ENCODE assay signal across 8 cellular contexts in genomic region chr17:62703776-62704380, GRCh38.
A peak's percentile ranks its signal among the peaks of the same experiment; 100 is the strongest.
DNase-seq lines count a peak whose midpoint lies in the region; ATAC-seq, FAIRE-seq and TF ChIP-seq lines count a peak whose summit lies in the region.

No MANE protein-coding gene starts in this region.

- no peak overlapping the region for H3K56ac ChIP-seq in H1 (replicated peaks; ENCODE audit: insufficient read length, low read depth, low read length)

- peaks cover 24% of the 10 kb centered on the region for H3K27me3 Mint-ChIP-seq in activated CD8-positive, alpha-beta T cell treated with anti-CD3 and anti-CD28 coated beads for 36 hours

- H2BK12ac ChIP-seq in H1 (ENCODE audit: low read depth, low read length): peak overlapping the region; percentile 75; the same call in 1 of the 2 replicates

- DNase-seq in NCI-H69 (lab: John Stamatoyannopoulos, UW) (peak; percentile 80), H1 (ENCODE audit: low read depth in 1 of 2, low spot score in 2 of 2) (peak in 1 of 2 experiments; percentile 93), mesenteric fat pad (ENCODE audit: low spot score) (peak; percentile 94)
- DNase-seq in activated CD8-positive, alpha-beta T cell treated with anti-CD3 and anti-CD28 coated beads for 36 hours: peak; percentile 64
- peak; percentile 47 for DNase-seq in stimulated activated CD8-positive, alpha-beta memory T cell treated with anti-CD3 and anti-CD28 coated beads, Interleukin-15, amount 100 ng/mL, for 1 hour (ENCODE audit: low read depth)

- H3K4ac ChIP-seq in H1 (replicated peaks; ENCODE audit: insufficient read length, low read depth, low read length): no peak overlapping the region

- no peak overlapping the region for H2BK120ac ChIP-seq in H1 (replicated peaks; ENCODE audit: low read depth, low read length)

- FAIRE-seq in H1 (lab: Jason Lieb, UNC): no peak

- no peaks in the 10 kb centered on the region for H3K79me1 ChIP-seq in H1 (ENCODE audit: low read depth, low read length)

- no peak overlapping the region for H4K5ac ChIP-seq in H1 (ENCODE audit: insufficient read length, low read depth, low read length)

- no peak overlapping the region for H3K18ac ChIP-seq in H1 (ENCODE audit: extremely low read depth, low read length)

- ATAC-seq in GM18867 (IDR thresholded peaks at IDR 0.05; ENCODE audit: unreplicated experiment): peak; percentile 88
- ATAC-seq in HG03139 (IDR thresholded peaks at IDR 0.05; ENCODE audit: unreplicated experiment): peak; percentile 72
- peak; percentile 86 for ATAC-seq in activated CD8-positive, alpha-beta T cell treated with anti-CD3 and anti-CD28 coated beads for 36 hours

- H2BK15ac ChIP-seq in H1 (ENCODE audit: low read length): no peak overlapping the region

- peak; percentile 90 for TF ChIP-seq CTCF in activated CD8-positive, alpha-beta T cell treated with anti-CD3 and anti-CD28 coated beads for 36 hours (IDR thresholded peaks at IDR 0.05)
- TF ChIP-seq CTCF in H1 (IDR thresholded peaks at IDR 0.05; ENCODE audit: control extremely low read depth in 1 of 3, insufficient read depth in 1 of 3, low read depth in 1 of 3, low read length in 3 of 3): peak; percentile 75 to 90 (median 87)

- H3K79me2 ChIP-seq in ACC112 (ENCODE audit: control insufficient read depth, insufficient read depth, low read length, unreplicated experiment): peaks cover 10% of the 10 kb centered on the region
- H3K79me2 ChIP-seq in H1 (ENCODE audit: control insufficient read depth in 1 of 2, insufficient read depth in 2 of 2, low read length in 2 of 2): no peaks in the 10 kb centered on the region

- WGBS in H1 (ENCODE audit: extremely low coverage in 1 of 2, insufficient coverage in 1 of 2, insufficient read length in 1 of 2, insufficient replicate concordance in 2 of 2, low coverage in 1 of 2, low lambda C conversion rate in 2 of 2, missing lambda C conversion rate in 1 of 2), 2 experiments: 4% methylated on average over 11 of the region's 80 CpGs; no CpG with 5 or more reads in 1 of the 2 experiments

- H3K4me2 ChIP-seq in H1 (ENCODE audit: insufficient read depth in 1 of 2, low read depth in 2 of 2, low read length in 2 of 2): peak overlapping the region; percentile 70 to 87

- TF ChIP-seq EP300 in H1 (IDR thresholded peaks at IDR 0.05; ENCODE audit: borderline replicate concordance in 1 of 2, low read depth in 2 of 2, low read length in 2 of 2): peak in 1 of 2 experiments; percentile 58; a peak in 1 of 3 replicates

- H3K4me1 Mint-ChIP-seq in activated CD8-positive, alpha-beta T cell treated with anti-CD3 and anti-CD28 coated beads for 36 hours (ENCODE audit: low read depth): peaks cover 17% of the 10 kb centered on the region

- no peak overlapping the region for H2AK5ac ChIP-seq in H1 (ENCODE audit: low read depth, low read length)

- H3K27ac ChIP-seq in ACC112 (ENCODE audit: low read depth, low read length) (peak overlapping the region; percentile 84), H1 (ENCODE audit: low read depth, low read length) (no peak overlapping the region)

- H2AFZ ChIP-seq in ACC112 (ENCODE audit: low read length, unreplicated experiment): peak overlapping the region; percentile 64
- peak overlapping the region; percentile 94 for H2AFZ ChIP-seq in H1 (ENCODE audit: low read length)

- H3K27me3 ChIP-seq in ACC112 (ENCODE audit: insufficient read depth, low read length) (no peaks in the 10 kb centered on the region), H1 (replicated peaks in 1 of 4; ENCODE audit: control insufficient read depth in 3 of 4, extremely low read depth in 1 of 4, insufficient read depth in 3 of 4, low read length in 3 of 4) (peaks cover 0 to 7% (median 1%) of the 10 kb centered on the region in 4 experiments; a peak in 4 of 7 replicates)

- H4K91ac ChIP-seq in H1 (replicated peaks; ENCODE audit: insufficient read length, low read length): no peak overlapping the region

- peak overlapping the region; percentile 52; the same call in 1 of the 2 replicates for H2BK5ac ChIP-seq in H1 (ENCODE audit: low read depth, low read length)

- H4K8ac ChIP-seq in H1 (ENCODE audit: extremely low read depth, insufficient read depth, low read length): peak overlapping the region; percentile 82; the same call in 1 of the 2 replicates

- CTCF ChIA-PET in activated CD8-positive, alpha-beta T cell treated with anti-CD3 and anti-CD28 coated beads for 36 hours (lab: Charles Lee): interaction anchor here (0.7 to 1.0 kb wide), 3 partner anchors 18 to 703 kb away, joined by 3 to 9 read pairs (median 5); no protein-coding TSS in a partner anchor
- CTCF ChIA-PET in H1 (lab: Charles Lee; ENCODE audit: partially characterized antibody): interaction anchor here (1.0 to 2.2 kb wide), 7 partner anchors 11 to 277 kb away, joined by 3 to 17 read pairs (median 4); partner anchors contain the start of gene TANC2

- intact Hi-C loops in activated CD8-positive, alpha-beta T cell treated with anti-CD3 and anti-CD28 coated beads for 36 hours (cut with micrococcal nuclease): loop anchor here (1.0 kb wide), 1 partner anchor 264 kb away; no protein-coding TSS in a partner anchor

- H3K23ac ChIP-seq in H1 (ENCODE audit: insufficient read length): no peak overlapping the region

- H4K20me1 ChIP-seq in H1 (replicated peaks in 1 of 2; ENCODE audit: control insufficient read depth in 1 of 2, insufficient read depth in 2 of 2, low read length in 2 of 2): no peaks in the 10 kb centered on the region

- no peak; a peak in 2 of 3 replicates for TF ChIP-seq POLR2A in H1 (IDR thresholded peaks at IDR 0.05; ENCODE audit: control extremely low read depth in 1 of 2, low read depth in 2 of 2, low read length in 2 of 2)

- peaks cover 24% of the 10 kb centered on the region for H3K4me1 ChIP-seq in ACC112 (ENCODE audit: control insufficient read depth, insufficient read depth, low read length, unreplicated experiment)
- H3K4me1 ChIP-seq in H1 (replicated peaks in 1 of 4; ENCODE audit: control insufficient read depth in 3 of 4, insufficient read depth in 4 of 4, low read length in 3 of 4): peaks cover 7 to 22% (median 13%) of the 10 kb centered on the region in 4 experiments

- H3K9me3 ChIP-seq in H1 (ENCODE audit: insufficient read depth in 2 of 2, low read depth in 1 of 2, low read length in 1 of 2): peaks cover 6 to 9% of the 10 kb centered on the region in 2 experiments

- POLR2A ChIA-PET in activated CD8-positive, alpha-beta T cell treated with anti-CD3 and anti-CD28 coated beads for 36 hours (lab: Charles Lee): no interaction called here
- POLR2A ChIA-PET in H1 (lab: Charles Lee; ENCODE audit: partially characterized antibody): no interaction called here

- H3K23me2 ChIP-seq in H1 (ENCODE audit: low read depth, low read length): peaks cover 19% of the 10 kb centered on the region; the same call in 1 of the 2 replicates

- H3K36me3 ChIP-seq in ACC112 (ENCODE audit: insufficient read depth, low read length) (no peaks in the 10 kb centered on the region), H1 (ENCODE audit: control insufficient read depth in 2 of 4, insufficient read depth in 4 of 4, low read length in 3 of 4) (no peaks in the 10 kb centered on the region; a peak in 1 of 8 replicates)

- H3K4me3 ChIP-seq in ACC112 (ENCODE audit: low read depth, low read length): peak overlapping the region; percentile 85
- H3K4me3 ChIP-seq in H1 (ENCODE audit: extremely low read depth in 1 of 4, insufficient read depth in 2 of 4, low read depth in 3 of 4, low read length in 4 of 4): peak overlapping the region; percentile 42 to 74 (median 51)

- H3K4me3 Mint-ChIP-seq in activated CD8-positive, alpha-beta T cell treated with anti-CD3 and anti-CD28 coated beads for 36 hours: peak overlapping the region; percentile 40

- no peak overlapping the region for H3K27ac Mint-ChIP-seq in activated CD8-positive, alpha-beta T cell treated with anti-CD3 and anti-CD28 coated beads for 36 hours

- H3K9me3 Mint-ChIP-seq in activated CD8-positive, alpha-beta T cell treated with anti-CD3 and anti-CD28 coated beads for 36 hours: peaks cover 4% of the 10 kb centered on the region

- no peak overlapping the region for H2BK20ac ChIP-seq in H1 (ENCODE audit: low read length)

- H3K36me3 Mint-ChIP-seq in activated CD8-positive, alpha-beta T cell treated with anti-CD3 and anti-CD28 coated beads for 36 hours (ENCODE audit: low read depth): no peaks in the 10 kb centered on the region

- peak overlapping the region in 3 of 4 experiments; percentile 38 to 85 (median 58); a peak in 5 of 7 replicates for H3K9ac ChIP-seq in H1 (replicated peaks in 1 of 4; ENCODE audit: extremely low read depth in 1 of 4, low read depth in 3 of 4, low read length in 3 of 4)

- peak; percentile 91 to 97 for TF ChIP-seq RAD21 in H1 (IDR thresholded peaks at IDR 0.05 in 1 of 2, conservative IDR thresholded peaks at IDR 0.05 in 1 of 2; ENCODE audit: low read depth in 2 of 2, low read length in 2 of 2)

- no peak overlapping the region for H3K14ac ChIP-seq in H1 (ENCODE audit: insufficient read length)

TF ChIP-seq in H1, 55 proteins besides CTCF, POLR2A, EP300 and RAD21 (continues in another document):
- TF ChIP-seq NRF1 (IDR thresholded peaks at IDR 0.05; ENCODE audit: low read depth, low read length): no peak
- TF ChIP-seq BRCA1 (IDR thresholded peaks at IDR 0.05; ENCODE audit: low read depth, low read length): no peak
- no peak for TF ChIP-seq CREB1 (IDR thresholded peaks at IDR 0.05)
- peak; percentile 44 for TF ChIP-seq KDM4A (IDR thresholded peaks at IDR 0.05; ENCODE audit: low read depth, low read length, severe bottlenecking)
- no peak for TF ChIP-seq GABPA (IDR thresholded peaks at IDR 0.05; ENCODE audit: borderline replicate concordance, insufficient read depth, low read length)
- TF ChIP-seq RBBP5 (IDR thresholded peaks at IDR 0.05; ENCODE audit: borderline replicate concordance, low read depth, low read length): no peak
- TF ChIP-seq TAF7 (optimal IDR thresholded peaks at IDR 0.05; ENCODE audit: borderline replicate concordance, low read depth, low read length): no peak
- TF ChIP-seq MAX (IDR thresholded peaks at IDR 0.05): peak; percentile 46
- no peak for TF ChIP-seq SIRT6 (IDR thresholded peaks at IDR 0.05; ENCODE audit: low read length)
- no peak for TF ChIP-seq POU5F1 (IDR thresholded peaks at IDR 0.05; ENCODE audit: low read depth, low read length)
- TF ChIP-seq GTF2F1 (IDR thresholded peaks at IDR 0.05; ENCODE audit: borderline replicate concordance, low read depth, low read length): no peak
- TF ChIP-seq TAF1 (IDR thresholded peaks at IDR 0.05; ENCODE audit: low read depth, low read length): peak; percentile 46; the same call in 1 of the 2 replicates
- TF ChIP-seq KDM1A (IDR thresholded peaks at IDR 0.05; ENCODE audit: borderline replicate concordance, low read length): no peak
- no peak for TF ChIP-seq SP4 (IDR thresholded peaks at IDR 0.05; ENCODE audit: low read length)
- TF ChIP-seq SIX5 (IDR thresholded peaks at IDR 0.05; ENCODE audit: low read depth, low read length): no peak
- TF ChIP-seq POLR2AphosphoS5 (IDR thresholded peaks at IDR 0.05; ENCODE audit: low read depth, low read length): no peak; the same call in 1 of the 2 replicates
- no peak for TF ChIP-seq JUN (IDR thresholded peaks at IDR 0.05; ENCODE audit: low read depth, low read length)
